In the genomic region with DNA sequence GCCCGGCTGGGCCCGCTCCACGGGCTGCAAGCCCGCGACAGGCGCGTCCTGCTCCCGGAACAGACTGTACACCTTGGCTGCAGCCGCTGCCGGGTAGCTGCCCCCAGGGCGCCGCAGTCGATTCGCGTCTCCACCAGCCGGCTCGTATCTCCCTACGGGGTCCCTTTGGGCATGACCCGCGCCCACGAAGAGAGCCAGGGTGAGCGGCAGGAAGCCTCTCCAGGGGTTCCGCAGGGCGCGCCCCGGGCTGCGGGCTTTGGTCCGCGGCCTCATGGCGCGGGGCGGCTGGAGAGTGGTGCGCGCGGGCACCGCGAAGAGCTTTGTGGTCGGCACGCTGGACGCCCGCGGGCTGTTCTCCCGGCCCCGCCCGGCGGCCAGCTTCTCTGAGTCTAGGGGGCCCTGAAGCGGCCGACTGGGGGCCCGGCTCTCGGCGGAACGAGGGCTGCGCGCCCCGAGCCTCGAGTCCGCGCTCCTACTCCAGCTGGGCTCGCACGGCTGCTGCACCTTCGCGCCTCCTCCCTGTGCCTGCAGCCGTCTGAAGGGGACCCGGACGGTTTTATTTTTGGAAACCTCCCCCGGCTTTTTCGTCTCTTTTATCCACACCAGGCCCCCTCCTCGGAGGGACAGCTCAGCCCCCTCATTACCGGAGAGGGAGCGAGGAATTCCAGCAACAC, we compare ENCODE assay signal across 8 cellular contexts. TPM values are rescaled to one million over a fixed set of nuclear protein-coding genes. Genes with fewer than 3 reads are reported as not detected.
DNase-seq lines count a peak whose midpoint lies in the region; ATAC-seq and TF ChIP-seq lines count a peak whose summit lies in the region.

Gene LTBP2 (minus strand): TSS at position 566 of the 674 bp plus-strand sequence. CDS start 293 bp downstream, at position 273.

- TF ChIP-seq CTCF in BE2C (IDR thresholded peaks at IDR 0.05; ENCODE audit: low read depth, low read length) (no peak), right atrium auricular region (IDR thresholded peaks at IDR 0.05) (no peak), retinal pigment epithelial cell (conservative IDR thresholded peaks at IDR 0.05; ENCODE audit: low read depth, low read length) (no peak)

- peak; percentile 17 for ATAC-seq in activated naive CD8-positive, alpha-beta T cell treated with anti-CD3 and anti-CD28 coated beads, Interleukin-2, amount 10 ng/mL, durations not matched to agents 7 days and 5 days (ENCODE audit: low read depth)

- H3K9me3 Mint-ChIP-seq in activated naive CD8-positive, alpha-beta T cell treated with anti-CD3 and anti-CD28 coated beads, Interleukin-2, amount 10 ng/mL, durations not matched to agents 7 days and 5 days, result no peaks in the 10 kb centered on the region

- H3K36me3 Mint-ChIP-seq in activated naive CD8-positive, alpha-beta T cell treated with anti-CD3 and anti-CD28 coated beads, Interleukin-2, amount 10 ng/mL, durations not matched to agents 7 days and 5 days, result no peaks in the 10 kb centered on the region

- DNase-seq in BE2C (no peak), HT1080 (ENCODE audit: low read depth) (no peak), right atrium auricular region (ENCODE audit: low spot score) (no peak), retinal pigment epithelial cell (ENCODE audit: low read depth) (no peak), superior temporal gyrus (ENCODE audit: extremely low spot score) (no peak), GM19240 (ENCODE audit: insufficient read length, low spot score) (no peak), NCI-H2029 treated with DMSO at 0.1 percent for 48 hours (lab: John Stamatoyannopoulos, UW) (no peak)
- peak; percentile 58 for DNase-seq in activated naive CD8-positive, alpha-beta T cell treated with anti-CD3 and anti-CD28 coated beads, Interleukin-2, amount 10 ng/mL, durations not matched to agents 7 days and 5 days

- peak within 1 kb of the TSS; percentile 79 for H3K4me3 Mint-ChIP-seq in activated naive CD8-positive, alpha-beta T cell treated with anti-CD3 and anti-CD28 coated beads, Interleukin-2, amount 10 ng/mL, durations not matched to agents 7 days and 5 days

- H3K4me1 ChIP-seq in BE2C (peaks cover 7% of the 10 kb centered on the region; the same call in 1 of the 2 replicates), right atrium auricular region (peaks cover 0 to 23% of the 10 kb centered on the region in 2 donors)

- peaks cover 47% of the 10 kb centered on the region for H3K27me3 Mint-ChIP-seq in activated naive CD8-positive, alpha-beta T cell treated with anti-CD3 and anti-CD28 coated beads, Interleukin-2, amount 10 ng/mL, durations not matched to agents 7 days and 5 days

- POLR2A ChIA-PET in activated naive CD8-positive, alpha-beta T cell treated with anti-CD3 and anti-CD28 coated beads, Interleukin-2, amount 10 ng/mL, durations not matched to agents 7 days and 5 days (lab: Charles Lee), result interaction anchor here (0.8 to 2.6 kb wide), 2 partner anchors 8 to 152 kb away, joined by 3 to 9 read pairs; partner anchors contain the start of gene YLPM1

- H3K4me1 Mint-ChIP-seq in activated naive CD8-positive, alpha-beta T cell treated with anti-CD3 and anti-CD28 coated beads, Interleukin-2, amount 10 ng/mL, durations not matched to agents 7 days and 5 days, result peaks cover 23% of the 10 kb centered on the region

- peak within 1 kb of the TSS; percentile 64 to 67 for H3K27ac ChIP-seq in right atrium auricular region

- H3K4me3 ChIP-seq in BE2C (ENCODE audit: low read depth, low read length) (peak within 1 kb of the TSS; percentile 58), right atrium auricular region (peak within 1 kb of the TSS; percentile 46 to 73), retinal pigment epithelial cell (ENCODE audit: low read length) (peak within 1 kb of the TSS; percentile 64)

- H3K36me3 ChIP-seq in BE2C (no peaks in the 10 kb centered on the region), right atrium auricular region (no peaks in the 10 kb centered on the region)

- H3K27me3 ChIP-seq in BE2C (peaks cover 27% of the 10 kb centered on the region), right atrium auricular region (no peaks in the 10 kb centered on the region)

- H3K27ac Mint-ChIP-seq in activated naive CD8-positive, alpha-beta T cell treated with anti-CD3 and anti-CD28 coated beads, Interleukin-2, amount 10 ng/mL, durations not matched to agents 7 days and 5 days, result no peak within 1 kb of the TSS

- H3K9me3 ChIP-seq in BE2C, result no peaks in the 10 kb centered on the region
- H3K9me3 ChIP-seq in right atrium auricular region, result no peaks in the 10 kb centered on the region

RNA-seq across cellular contexts. Expression of gene LTBP2, which starts in this region (rescaled TPM):
- 1.2 TPM for polyA plus RNA-seq in BE2C (2012; ENCODE audit: insufficient read depth, insufficient read length, low read depth)
- total RNA-seq in HT1080 (2014; rRNA removed; shearing (Covaris generic)), result 32.5 and 34.9 TPM in 2 replicates
- 20.4 and 23.1 TPM in 2 replicates for polyA plus RNA-seq in HT1080 (2015; cell fraction: cytosol; rRNA removed)
- 62.2 and 66.5 TPM in 2 replicates for polyA plus RNA-seq in HT1080 (2015; cell fraction: nucleus; rRNA removed)
- 1 to 10 TPM in 1 of 2 experiments, under 1 TPM in 1; 0.28 to 1.1 TPM for total RNA-seq in activated naive CD8-positive, alpha-beta T cell treated with anti-CD3 and anti-CD28 coated beads, Interleukin-2, amount 10 ng/mL, durations not matched to agents 7 days and 5 days
- total RNA-seq in right atrium auricular region, result 100 to 1,000 TPM in 1 of 2 donors, 10 to 100 TPM in 1; 32.1 to 102 TPM

Comparison
In these comparisons a context has a peak if more than half of its experiments do, and no peak if none do; other contexts are left out.
1. RNA of gene LTBP2 (total RNA-seq): 32.1 to 102 TPM in right atrium auricular region and 32.5 to 34.9 TPM in HT1080; 0.28 to 1.1 TPM in activated naive CD8-positive, alpha-beta T cell treated with anti-CD3 and anti-CD28 coated beads, Interleukin-2, amount 10 ng/mL, durations not matched to agents 7 days and 5 days; every median in the first group is over 10 times any median in the second.
2. Peak in every context shown above with its lines, with median percentiles within 50 percentile points of each other: H3K4me3 ChIP-seq.